Comparison of ENCODE assay signal across 9 cellular contexts in the genomic region with DNA sequence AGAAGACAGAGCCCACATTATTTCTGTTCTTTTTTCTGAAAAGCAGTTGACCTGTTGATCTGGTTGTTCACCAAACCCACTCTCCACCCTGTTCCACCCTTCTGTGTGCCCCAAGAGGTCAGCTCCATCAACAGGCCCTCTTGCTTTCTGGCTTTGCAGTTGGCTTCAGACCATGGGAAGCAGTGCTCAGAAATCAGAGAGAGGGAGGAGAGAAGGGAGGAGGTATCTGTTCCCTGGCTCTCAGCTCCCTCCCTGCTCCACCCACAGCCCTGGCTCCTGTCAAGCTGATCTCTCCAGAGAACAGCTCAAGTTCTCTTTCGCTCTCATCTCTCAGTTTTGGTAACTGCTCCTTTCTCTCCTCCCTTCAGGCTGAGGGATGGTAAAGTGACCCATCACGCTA.
A peak's percentile ranks its signal among the peaks of the same experiment; 100 is the strongest.
DNase-seq lines count a peak whose midpoint lies in the region; ATAC-seq and TF ChIP-seq lines count a peak whose summit lies in the region.
"Had no signal": no experiment of that assay in that cellular context is flagged by ENCODE, and none has a peak within 500 bp of the region (broad histone marks: within the 10 kb centered on the region; RNA-seq: fewer than 3 reads in every experiment).

No MANE protein-coding gene starts in this region.

- H3K27ac Mint-ChIP-seq in brain = peak overlapping the region in 3 of 5 experiments; percentile 8 to 30 (median 27)
- no peak overlapping the region for H3K27ac Mint-ChIP-seq in activated CD4-positive, alpha-beta memory T cell treated with anti-CD3 and anti-CD28 coated beads, Interleukin-2, amount 10 ng/mL, durations not matched to agents 7 days and 5 days

- no peak overlapping the region for H3K4ac ChIP-seq in trophoblast cell (ENCODE audit: low read depth, low read length)

- TF ChIP-seq CTCF in C4-2B (conservative IDR thresholded peaks at IDR 0.05) (no peak), brain (conservative IDR thresholded peaks at IDR 0.05) (no peak), hepatocyte (IDR thresholded peaks at IDR 0.05; ENCODE audit: poor library complexity) (no peak)

- H3K27me3 Mint-ChIP-seq in brain = no peaks in the 10 kb centered on the region
- H3K27me3 Mint-ChIP-seq in activated CD4-positive, alpha-beta memory T cell treated with anti-CD3 and anti-CD28 coated beads, Interleukin-2, amount 10 ng/mL, durations not matched to agents 7 days and 5 days = peaks cover 9% of the 10 kb centered on the region

- H3K79me1 ChIP-seq in trophoblast cell (ENCODE audit: low read length) = peaks cover 5% of the 10 kb centered on the region

- H3K27me3 ChIP-seq in hepatocyte (no peaks in the 10 kb centered on the region), trophoblast cell (ENCODE audit: insufficient read depth, low read length) (no peaks in the 10 kb centered on the region)

- no peak overlapping the region for H3K14ac ChIP-seq in trophoblast cell (ENCODE audit: low read length)

- H3K27ac ChIP-seq in C4-2B = peak overlapping the region; percentile 83
- peak overlapping the region; percentile 46 for H3K27ac ChIP-seq in hepatocyte
- H3K27ac ChIP-seq in trophoblast cell (ENCODE audit: low read depth, low read length) = no peak overlapping the region

- no peak for DNase-seq in hepatocyte (ENCODE audit: low spot score)
- no peak for DNase-seq in trophoblast cell
- no peak for DNase-seq in activated naive CD4-positive, alpha-beta T cell treated with Interleukin-2 at 50 U/mL for 16 hours
- DNase-seq in COLO829 (ENCODE audit: low spot score) = no peak
- DNase-seq in activated CD4-positive, alpha-beta memory T cell treated with anti-CD3 and anti-CD28 coated beads, Interleukin-2, amount 10 ng/mL, durations not matched to agents 7 days and 5 days = no peak
- DNase-seq: activated CD4-positive, alpha-beta T cell treated with anti-CD3 and anti-CD28 coated beads for 48 hours had no signal

- no peak overlapping the region for H3K4me3 Mint-ChIP-seq in brain
- no peak overlapping the region for H3K4me3 Mint-ChIP-seq in activated CD4-positive, alpha-beta memory T cell treated with anti-CD3 and anti-CD28 coated beads, Interleukin-2, amount 10 ng/mL, durations not matched to agents 7 days and 5 days

- H4K91ac ChIP-seq in trophoblast cell (ENCODE audit: low read depth, low read length) = peak overlapping the region; percentile 70

- H3K23ac ChIP-seq in trophoblast cell (ENCODE audit: low read length) = no peak overlapping the region

- H2BK120ac ChIP-seq in trophoblast cell (ENCODE audit: insufficient read depth, low read length, poor library complexity) = peak overlapping the region; percentile 20

- peaks cover 17% of the 10 kb centered on the region for H3K4me1 Mint-ChIP-seq in brain
- no peaks in the 10 kb centered on the region for H3K4me1 Mint-ChIP-seq in activated CD4-positive, alpha-beta memory T cell treated with anti-CD3 and anti-CD28 coated beads, Interleukin-2, amount 10 ng/mL, durations not matched to agents 7 days and 5 days

- H4K8ac ChIP-seq in trophoblast cell (ENCODE audit: low read depth, low read length) = no peak overlapping the region

- peaks cover 18% of the 10 kb centered on the region for H3K4me1 ChIP-seq in hepatocyte (ENCODE audit: insufficient read depth)
- H3K4me1 ChIP-seq in trophoblast cell (ENCODE audit: control insufficient read depth in 1 of 2, insufficient read depth in 2 of 2, low read length in 2 of 2) = peaks cover 8% of the 10 kb centered on the region in 2 experiments

- H3K18ac ChIP-seq in trophoblast cell (ENCODE audit: low read length) = no peak overlapping the region

- WGBS in hepatocyte (ENCODE audit: low lambda C conversion rate, missing lambda C conversion rate) = 56% methylated on average over 2 of the region's 2 CpGs
- WGBS in trophoblast cell (ENCODE audit: extremely low coverage, insufficient coverage, insufficient read length) = no CpG with 5 or more reads among the region's 2 CpGs

- POLR2A ChIA-PET in activated CD4-positive, alpha-beta memory T cell treated with anti-CD3 and anti-CD28 coated beads, Interleukin-2, amount 10 ng/mL, durations not matched to agents 7 days and 5 days (lab: Charles Lee) = interaction anchor here (0.6 kb wide), 1 partner anchor 11 kb away, joined by 3 read pairs; no protein-coding TSS in a partner anchor

- peak overlapping the region; percentile 67 for H2BK12ac ChIP-seq in trophoblast cell (ENCODE audit: low read length)

- H3K4me2 ChIP-seq in hepatocyte = no peak overlapping the region
- H3K4me2 ChIP-seq in trophoblast cell (ENCODE audit: low read length) = no peak overlapping the region

- no peak overlapping the region for H2BK5ac ChIP-seq in trophoblast cell (ENCODE audit: low read depth, low read length, poor library complexity)

- H3K4me3 ChIP-seq in hepatocyte (no peak overlapping the region), trophoblast cell (ENCODE audit: low read depth, low read length) (no peak overlapping the region)

- peaks cover 0 to 4% (median 0%) of the 10 kb centered on the region in 5 experiments for H3K9me3 Mint-ChIP-seq in brain
- no peaks in the 10 kb centered on the region for H3K9me3 Mint-ChIP-seq in activated CD4-positive, alpha-beta memory T cell treated with anti-CD3 and anti-CD28 coated beads, Interleukin-2, amount 10 ng/mL, durations not matched to agents 7 days and 5 days

- H4K12ac ChIP-seq in trophoblast cell (ENCODE audit: low read depth, low read length) = no peak overlapping the region

- no peak overlapping the region for H3K9ac ChIP-seq in trophoblast cell (ENCODE audit: low read length)

- H3K79me2 ChIP-seq in hepatocyte (no peaks in the 10 kb centered on the region), trophoblast cell (ENCODE audit: control insufficient read depth, insufficient read depth, low read length, poor library complexity) (no peaks in the 10 kb centered on the region)

- CTCF ChIA-PET in activated CD4-positive, alpha-beta memory T cell treated with anti-CD3 and anti-CD28 coated beads, Interleukin-2, amount 10 ng/mL, durations not matched to agents 7 days and 5 days (lab: Charles Lee) = interaction anchor here (0.6 kb wide), 1 partner anchor 12 kb away, joined by 3 read pairs; no protein-coding TSS in a partner anchor

- H3K9me2 ChIP-seq in hepatocyte (replicated peaks; ENCODE audit: insufficient read depth) = no peaks in the 10 kb centered on the region

- no peaks in the 10 kb centered on the region for H3K9me3 ChIP-seq in hepatocyte (ENCODE audit: low read depth)
- no peaks in the 10 kb centered on the region for H3K9me3 ChIP-seq in trophoblast cell (ENCODE audit: insufficient read depth, low read depth, low read length)

- H3K36me3 ChIP-seq in hepatocyte (replicated peaks; ENCODE audit: insufficient read depth, low read depth) (no peaks in the 10 kb centered on the region), trophoblast cell (ENCODE audit: control insufficient read depth in 1 of 2, insufficient read depth in 2 of 2, low read length in 2 of 2) (no peaks in the 10 kb centered on the region)

- H4K20me1 ChIP-seq in hepatocyte (ENCODE audit: insufficient read depth, poor library complexity, severe bottlenecking) = no peaks in the 10 kb centered on the region

- no peak overlapping the region for H2AK5ac ChIP-seq in trophoblast cell (ENCODE audit: low read length)

- ATAC-seq in GM19035 (IDR thresholded peaks at IDR 0.05; ENCODE audit: unreplicated experiment) = no peak

- H2AFZ ChIP-seq in hepatocyte (no peak overlapping the region), trophoblast cell (ENCODE audit: insufficient read depth, low read length, poor library complexity) (no peak overlapping the region)

- no peaks in the 10 kb centered on the region for H3K36me3 Mint-ChIP-seq in brain
- no peaks in the 10 kb centered on the region for H3K36me3 Mint-ChIP-seq in activated CD4-positive, alpha-beta memory T cell treated with anti-CD3 and anti-CD28 coated beads, Interleukin-2, amount 10 ng/mL, durations not matched to agents 7 days and 5 days (ENCODE audit: low read depth)
